27 cellular contexts compared by ENCODE assay signal in genomic region chr3:86890997-86891396, GRCh38.
DNase-seq lines count a peak whose midpoint lies in the region; ATAC-seq and TF ChIP-seq lines count a peak whose summit lies in the region.
"Had no signal": no experiment of that assay in that cellular context is flagged by ENCODE, and none has a peak within 500 bp of the region (broad histone marks: within the 10 kb centered on the region; RNA-seq: fewer than 3 reads in every experiment).

No MANE protein-coding gene starts in this region.

- H2BK120ac ChIP-seq in H9 (ENCODE audit: low read depth, low read length, poor library complexity, severe bottlenecking): no peak overlapping the region

- in situ Hi-C loops in mammary epithelial cell (cut with MboI; ENCODE audit: low sequenced_read_pairs in 2 of 2): no loop called here

- no peak overlapping the region for H2BK12ac ChIP-seq in H9 (ENCODE audit: insufficient read length, low read depth, low read length)

- H3K9me3 Mint-ChIP-seq in H9: peaks cover 5 to 9% of the 10 kb centered on the region in 2 experiments
- H3K9me3 Mint-ChIP-seq: activated naive CD4-positive, alpha-beta T cell treated with anti-CD3 and anti-CD28 coated beads, Interleukin-2, amount 50 U/mL, for 72 hours; stimulated activated naive CD8-positive, alpha-beta T cell treated with anti-CD3 and anti-CD28 coated beads, Interleukin-15, amount 100 ng/mL, for 72 hours had no signal

- peak overlapping the region; percentile 31 to 63; a peak in 3 of 5 replicates for H3K4me3 Mint-ChIP-seq in H9
- H3K4me3 Mint-ChIP-seq in T-helper 17 cell: no peak overlapping the region
- H3K4me3 Mint-ChIP-seq: CD4-positive, alpha-beta memory T cell; natural killer cell; stimulated activated naive CD8-positive, alpha-beta T cell treated with anti-CD3 and anti-CD28 coated beads, Interleukin-15, amount 100 ng/mL, for 72 hours had no signal

- H3K4me3 ChIP-seq in fibroblast of villous mesenchyme (ENCODE audit: low read depth, low read length) (no peak overlapping the region), neuron (ENCODE audit: low read length) (no peak overlapping the region), mammary epithelial cell (replicated peaks in 1 of 3; ENCODE audit: insufficient read depth in 1 of 3, low read depth in 2 of 3, low read length in 3 of 3) (no peak overlapping the region)
- H3K4me3 ChIP-seq: esophagus squamous epithelium, heart left ventricle, prostate gland, spleen, transverse colon had no signal

- H3K9ac ChIP-seq in H9 (ENCODE audit: extremely low read depth, insufficient read length, low read length) (no peak overlapping the region), mammary epithelial cell (ENCODE audit: insufficient read depth, low read length) (no peak overlapping the region)

- CTCF ChIA-PET in mammary epithelial cell (lab: Charles Lee; ENCODE audit: low non-redundant PET): no interaction called here

- no peak overlapping the region for H2BK5ac ChIP-seq in H9 (ENCODE audit: insufficient read length, low read length)

- intact Hi-C loops in mammary epithelial cell (cut with micrococcal nuclease) (no loop called here), sciatic nerve (cut with DNase I) (no loop called here)

- no peaks in the 10 kb centered on the region for H3K4me1 ChIP-seq in H9 (ENCODE audit: insufficient read depth, low read length)
- peaks cover 23% of the 10 kb centered on the region for H3K4me1 ChIP-seq in neuron (ENCODE audit: insufficient read depth, low read length)
- no peaks in the 10 kb centered on the region for H3K4me1 ChIP-seq in mammary epithelial cell (ENCODE audit: insufficient read depth, low read length)
- H3K4me1 ChIP-seq: esophagus squamous epithelium, heart left ventricle, prostate gland, spleen, transverse colon had no signal

- H3K4me1 Mint-ChIP-seq in H9 (peaks cover 29 to 36% of the 10 kb centered on the region in 2 experiments), T-helper 17 cell (no peaks in the 10 kb centered on the region)
- H3K4me1 Mint-ChIP-seq: CD4-positive, alpha-beta memory T cell; natural killer cell; stimulated activated naive CD8-positive, alpha-beta T cell treated with anti-CD3 and anti-CD28 coated beads, Interleukin-15, amount 100 ng/mL, for 72 hours had no signal

- H3K79me2 ChIP-seq in H9 (ENCODE audit: insufficient read depth, low read length) (no peaks in the 10 kb centered on the region), mammary epithelial cell (ENCODE audit: insufficient read depth, low read length) (no peaks in the 10 kb centered on the region)

- H3K9me3 ChIP-seq in H9 (ENCODE audit: control insufficient read depth, low read depth, low read length) (no peaks in the 10 kb centered on the region), neuron (ENCODE audit: low read length) (no peaks in the 10 kb centered on the region), mammary epithelial cell (replicated peaks; ENCODE audit: insufficient read depth, low read length) (no peaks in the 10 kb centered on the region), T-helper 17 cell (ENCODE audit: control insufficient read depth, low read length, poor library complexity, severe bottlenecking) (no peaks in the 10 kb centered on the region)
- H3K9me3 ChIP-seq: esophagus squamous epithelium, prostate gland, spleen, transverse colon had no signal

- TF ChIP-seq CTCF in H9 (conservative IDR thresholded peaks at IDR 0.05) (no peak), fibroblast of villous mesenchyme (IDR thresholded peaks at IDR 0.05; ENCODE audit: insufficient read depth, low read depth, low read length) (no peak), mammary epithelial cell (conservative IDR thresholded peaks at IDR 0.05 in 1 of 2, IDR thresholded peaks at IDR 0.05 in 1 of 2; ENCODE audit: extremely low read depth in 1 of 2, insufficient read depth in 1 of 2, low read depth in 1 of 2, low read length in 2 of 2) (no peak)

- no peak overlapping the region for H4K91ac ChIP-seq in H9 (ENCODE audit: insufficient read length, low read depth, low read length)

- dilution Hi-C loops in mammary epithelial cell (cut with HindIII; ENCODE audit: low sequenced_read_pairs): no loop called here

- H4K20me1 ChIP-seq in H9 (ENCODE audit: control insufficient read depth, insufficient read depth, insufficient read length) (no peaks in the 10 kb centered on the region), mammary epithelial cell (ENCODE audit: insufficient read depth, low read length) (no peaks in the 10 kb centered on the region)

- H3K27ac Mint-ChIP-seq in H9 (peak overlapping the region; percentile 96 to 100 (median 98)), T-helper 17 cell (no peak overlapping the region)
- H3K27ac Mint-ChIP-seq: activated naive CD4-positive, alpha-beta T cell treated with anti-CD3 and anti-CD28 coated beads, Interleukin-2, amount 50 U/mL, for 72 hours; CD4-positive, alpha-beta memory T cell; natural killer cell; stimulated activated naive CD8-positive, alpha-beta T cell treated with anti-CD3 and anti-CD28 coated beads, Interleukin-15, amount 100 ng/mL, for 72 hours had no signal

- no peaks in the 10 kb centered on the region for H3K79me1 ChIP-seq in H9 (ENCODE audit: insufficient read depth, low read depth, low read length, poor library complexity, severe bottlenecking)

- H2AK5ac ChIP-seq in H9 (ENCODE audit: insufficient read length, low read length): no peak overlapping the region

- DNase-seq in H9 (peak; percentile 29), NCI-H69 (lab: John Stamatoyannopoulos, UW) (peak; percentile 84), fibroblast of villous mesenchyme (ENCODE audit: low read depth) (peak; percentile 10), HuH-7 (ENCODE audit: low spot score) (no peak), mammary epithelial cell (no peak), T-helper 17 cell (no peak), sciatic nerve (ENCODE audit: low spot score) (no peak)
- DNase-seq: CD4-positive, alpha-beta memory T cell; DMS53; effector memory CD4-positive, alpha-beta T cell; esophagus squamous epithelium; heart left ventricle; kidney glomerular epithelial cell; natural killer cell; NCI-H1048; NCI-H2081 treated with DMSO at 0.1 percent for 48 hours; NCI-H526; OCI-M1; Right ventricle myocardium superior; spleen; stimulated activated CD4-positive, alpha-beta T cell treated with anti-CD3 and anti-CD28 coated beads, Interleukin-4, amount 100 ng/mL, for 24 hours; stimulated activated naive CD8-positive, alpha-beta T cell treated with anti-CD3 and anti-CD28 coated beads, Interleukin-15, amount 100 ng/mL, for 72 hours; SW 1271; transverse colon had no signal

- ATAC-seq in T-helper 17 cell (no peak), sciatic nerve (no peak)
- ATAC-seq: activated naive CD4-positive, alpha-beta T cell treated with anti-CD3 and anti-CD28 coated beads, Interleukin-2, amount 50 U/mL, for 72 hours; heart left ventricle; natural killer cell; stimulated activated naive CD8-positive, alpha-beta T cell treated with anti-CD3 and anti-CD28 coated beads, Interleukin-15, amount 100 ng/mL, for 72 hours had no signal

- H3K23me2 ChIP-seq in H9 (ENCODE audit: insufficient read length, low read depth, low read length, poor library complexity, severe bottlenecking): no peaks in the 10 kb centered on the region

- H2BK20ac ChIP-seq in H9 (ENCODE audit: low read depth, low read length, poor library complexity, severe bottlenecking): no peak overlapping the region

- no TSS peak for BruUV-seq in mammary epithelial cell (replicated peaks; lab: Mats Ljungman, UMichigan)

- H3K27me3 Mint-ChIP-seq in H9 (ENCODE audit: low read depth) (no peaks in the 10 kb centered on the region), T-helper 17 cell (no peaks in the 10 kb centered on the region)
- H3K27me3 Mint-ChIP-seq: CD4-positive, alpha-beta memory T cell; stimulated activated naive CD8-positive, alpha-beta T cell treated with anti-CD3 and anti-CD28 coated beads, Interleukin-15, amount 100 ng/mL, for 72 hours had no signal

- H3K4me2 ChIP-seq in H9 (ENCODE audit: insufficient read depth, insufficient read length, low read length) (no peak overlapping the region), mammary epithelial cell (ENCODE audit: insufficient read depth, low read depth, low read length) (no peak overlapping the region)

- H3K27me3 ChIP-seq in H9 (ENCODE audit: insufficient read depth, low read length) (no peaks in the 10 kb centered on the region), neuron (ENCODE audit: insufficient read depth, low read length) (no peaks in the 10 kb centered on the region), mammary epithelial cell (ENCODE audit: insufficient read depth, low read length) (no peaks in the 10 kb centered on the region)
- H3K27me3 ChIP-seq: esophagus squamous epithelium, heart left ventricle, spleen, transverse colon had no signal

- no peak overlapping the region for H3K4ac ChIP-seq in H9 (ENCODE audit: low read depth, low read length)

- H3K23ac ChIP-seq in H9 (ENCODE audit: insufficient read length, low read depth, low read length): no peak overlapping the region

- H3K36me3 Mint-ChIP-seq in H9 (ENCODE audit: insufficient read depth in 1 of 3, low read depth in 3 of 3) (peaks cover 4 to 10% (median 5%) of the 10 kb centered on the region in 3 experiments; a peak in 5 of 7 replicates), T-helper 17 cell (ENCODE audit: low read depth) (no peaks in the 10 kb centered on the region)
- H3K36me3 Mint-ChIP-seq: activated naive CD4-positive, alpha-beta T cell treated with anti-CD3 and anti-CD28 coated beads, Interleukin-2, amount 50 U/mL, for 72 hours; CD4-positive, alpha-beta memory T cell; natural killer cell had no signal

- no peak overlapping the region for H4K5ac ChIP-seq in H9 (ENCODE audit: insufficient read length, low read depth, low read length)

- H3K36me3 ChIP-seq in neuron (ENCODE audit: insufficient read depth, low read length) (no peaks in the 10 kb centered on the region), mammary epithelial cell (ENCODE audit: insufficient read depth, low read length) (no peaks in the 10 kb centered on the region)
- H3K36me3 ChIP-seq: esophagus squamous epithelium, heart left ventricle, prostate gland, spleen, transverse colon had no signal

- H3K14ac ChIP-seq in H9 (ENCODE audit: insufficient read depth, low read length): no peak overlapping the region

- H3K27ac ChIP-seq in H9 (ENCODE audit: insufficient read length, low read depth, low read length) (peak overlapping the region; percentile 29), mammary epithelial cell (ENCODE audit: insufficient read depth, low read depth, low read length) (no peak overlapping the region)
- H3K27ac ChIP-seq: esophagus squamous epithelium, heart left ventricle, prostate gland, spleen, transverse colon had no signal

- no peak overlapping the region for H3T11ph ChIP-seq in H9 (ENCODE audit: low read length)

- no peak overlapping the region for H3K18ac ChIP-seq in H9 (ENCODE audit: insufficient read length, low read depth, low read length)

- no peak overlapping the region for H2AFZ ChIP-seq in H9 (ENCODE audit: low read length)
- H2AFZ ChIP-seq in neuron (ENCODE audit: low read depth, low read length): peak overlapping the region; percentile 62
- H2AFZ ChIP-seq in mammary epithelial cell (ENCODE audit: low read depth, low read length): no peak overlapping the region

- H2BK15ac ChIP-seq in H9 (ENCODE audit: low read depth, low read length): no peak overlapping the region

- H3K56ac ChIP-seq in H9 (ENCODE audit: insufficient read length, low read depth, low read length): no peak overlapping the region

- H4K8ac ChIP-seq in H9 (replicated peaks; ENCODE audit: insufficient read length, low read depth, low read length): no peak overlapping the region

Comparison
In these comparisons a context has a peak if more than half of its experiments do, and no peak if none do; other contexts are left out.
1. DNase-seq: peak in H9 (single experiment), NCI-H69 (single experiment) and fibroblast of villous mesenchyme (single experiment); none in HuH-7 (single experiment), mammary epithelial cell (single experiment), T-helper 17 cell (0 of 3) and sciatic nerve (single experiment).